1 cellular context compared by ENCODE assay signal in the genomic region with DNA sequence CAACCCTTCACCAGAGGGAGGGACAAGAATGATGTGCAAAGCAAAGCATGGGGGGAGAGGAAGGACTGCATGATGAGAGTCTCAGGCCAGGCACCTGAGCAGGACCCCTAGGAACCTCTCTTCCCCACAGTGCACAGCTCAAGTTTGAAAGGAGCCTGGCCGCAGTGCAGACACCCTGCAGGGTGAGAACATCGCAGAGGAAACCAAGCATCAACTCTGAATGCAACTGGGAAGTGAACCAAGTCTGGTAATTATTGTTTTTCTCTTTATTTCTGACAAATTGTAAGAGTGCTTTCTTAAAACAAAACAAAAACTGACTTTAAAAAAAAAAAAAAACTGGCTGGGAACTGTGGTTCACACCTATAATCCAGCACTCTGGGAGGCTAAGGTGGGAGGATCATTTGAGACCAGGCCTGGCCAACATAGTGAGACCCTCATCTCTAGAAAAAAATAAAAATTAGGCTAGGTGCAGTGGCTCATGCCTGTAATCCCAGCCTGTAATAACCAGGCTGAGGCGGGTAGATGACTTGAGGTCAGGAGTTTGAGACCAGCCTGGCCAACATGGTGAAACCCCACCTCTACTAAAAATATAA.
TF ChIP-seq lines count a peak whose summit lies in the region.

No MANE protein-coding gene starts in this region.

TF ChIP-seq in HepG2, 621 proteins besides CTCF, POLR2A, EP300 and RAD21:
- TF ChIP-seq ZNF121 (CRISPR knock-in tag; IDR thresholded peaks at IDR 0.05) (peak; percentile 42; the same call in 1 of the 2 replicates), ARHGAP35 (CRISPR knock-in tag; IDR thresholded peaks at IDR 0.05; ENCODE audit: borderline replicate concordance) (no peak), CHD4 (IDR thresholded peaks at IDR 0.05; ENCODE audit: borderline replicate concordance, low read length) (no peak), HNF1A (IDR thresholded peaks at IDR 0.05; ENCODE audit: low read depth) (no peak), HNF1A (CRISPR knock-in tag; IDR thresholded peaks at IDR 0.05; ENCODE audit: borderline replicate concordance) (no peak), PLRG1 (conservative IDR thresholded peaks at IDR 0.05) (no peak), SUZ12 (IDR thresholded peaks at IDR 0.05; ENCODE audit: low read depth, low read length) (no peak)
